ENCODE assay signal across 1 cellular context in the genomic region with DNA sequence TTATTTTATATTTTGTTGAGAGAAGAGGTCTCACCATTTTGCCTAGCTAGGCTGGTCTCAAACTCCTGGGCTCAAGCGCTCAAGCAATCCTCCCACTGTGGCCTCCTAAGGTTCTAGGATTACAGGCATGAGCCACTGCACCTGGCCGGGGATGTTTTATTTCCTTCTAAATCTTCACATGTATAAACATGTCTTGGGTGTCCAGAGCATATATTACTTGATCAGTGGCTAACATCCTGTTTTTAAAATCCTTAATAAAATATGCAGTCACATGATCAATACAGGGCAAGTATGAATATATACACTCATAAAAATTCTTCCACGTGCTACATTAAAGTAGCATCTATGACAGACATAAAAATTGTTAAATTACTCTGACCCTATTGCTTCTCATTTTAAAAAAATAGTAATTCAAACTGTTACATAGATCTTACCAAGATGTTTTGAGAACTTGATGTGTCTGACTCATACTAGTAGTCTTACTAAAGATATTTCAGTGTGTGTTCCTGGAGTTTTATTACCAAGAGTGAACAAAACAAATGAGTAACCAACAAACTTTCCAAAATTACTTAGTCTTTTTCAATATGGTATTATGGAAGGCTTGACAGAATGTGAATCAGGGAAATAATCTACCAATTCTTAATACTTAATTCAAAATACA.
TF ChIP-seq lines count a peak whose summit lies in the region.

No MANE protein-coding gene starts in this region.

TF ChIP-seq in SK-N-SH treated with all-trans-retinoic acid at 6 μM for 48 hours, 23 proteins besides CTCF, POLR2A, EP300 and RAD21 (continued from another document):
- TF ChIP-seq, protein P1, sequence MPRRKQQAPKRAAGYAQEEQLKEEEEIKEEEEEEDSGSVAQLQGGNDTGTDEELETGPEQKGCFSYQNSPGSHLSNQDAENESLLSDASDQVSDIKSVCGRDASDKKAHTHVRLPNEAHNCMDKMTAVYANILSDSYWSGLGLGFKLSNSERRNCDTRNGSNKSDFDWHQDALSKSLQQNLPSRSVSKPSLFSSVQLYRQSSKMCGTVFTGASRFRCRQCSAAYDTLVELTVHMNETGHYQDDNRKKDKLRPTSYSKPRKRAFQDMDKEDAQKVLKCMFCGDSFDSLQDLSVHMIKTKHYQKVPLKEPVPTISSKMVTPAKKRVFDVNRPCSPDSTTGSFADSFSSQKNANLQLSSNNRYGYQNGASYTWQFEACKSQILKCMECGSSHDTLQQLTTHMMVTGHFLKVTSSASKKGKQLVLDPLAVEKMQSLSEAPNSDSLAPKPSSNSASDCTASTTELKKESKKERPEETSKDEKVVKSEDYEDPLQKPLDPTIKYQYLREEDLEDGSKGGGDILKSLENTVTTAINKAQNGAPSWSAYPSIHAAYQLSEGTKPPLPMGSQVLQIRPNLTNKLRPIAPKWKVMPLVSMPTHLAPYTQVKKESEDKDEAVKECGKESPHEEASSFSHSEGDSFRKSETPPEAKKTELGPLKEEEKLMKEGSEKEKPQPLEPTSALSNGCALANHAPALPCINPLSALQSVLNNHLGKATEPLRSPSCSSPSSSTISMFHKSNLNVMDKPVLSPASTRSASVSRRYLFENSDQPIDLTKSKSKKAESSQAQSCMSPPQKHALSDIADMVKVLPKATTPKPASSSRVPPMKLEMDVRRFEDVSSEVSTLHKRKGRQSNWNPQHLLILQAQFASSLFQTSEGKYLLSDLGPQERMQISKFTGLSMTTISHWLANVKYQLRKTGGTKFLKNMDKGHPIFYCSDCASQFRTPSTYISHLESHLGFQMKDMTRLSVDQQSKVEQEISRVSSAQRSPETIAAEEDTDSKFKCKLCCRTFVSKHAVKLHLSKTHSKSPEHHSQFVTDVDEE (CRISPR knock-in tag; IDR thresholded peaks at IDR 0.05): no peak
- TF ChIP-seq RARB (CRISPR knock-in tag; IDR thresholded peaks at IDR 0.05) (no peak), ZNF8 (CRISPR knock-in tag; IDR thresholded peaks at IDR 0.05) (no peak), TCF4 (CRISPR knock-in tag; IDR thresholded peaks at IDR 0.05; ENCODE audit: borderline replicate concordance) (no peak), CSDC2 (CRISPR knock-in tag; IDR thresholded peaks at IDR 0.05) (no peak), BACH2 (CRISPR knock-in tag; IDR thresholded peaks at IDR 0.05; ENCODE audit: borderline replicate concordance) (no peak), ISL1 (CRISPR knock-in tag; IDR thresholded peaks at IDR 0.05) (no peak), GLIS3 (CRISPR knock-in tag; IDR thresholded peaks at IDR 0.05) (no peak), ZFP30 (CRISPR knock-in tag; IDR thresholded peaks at IDR 0.05) (no peak), SNAI2 (CRISPR knock-in tag; IDR thresholded peaks at IDR 0.05) (no peak)
